In the genomic region with DNA sequence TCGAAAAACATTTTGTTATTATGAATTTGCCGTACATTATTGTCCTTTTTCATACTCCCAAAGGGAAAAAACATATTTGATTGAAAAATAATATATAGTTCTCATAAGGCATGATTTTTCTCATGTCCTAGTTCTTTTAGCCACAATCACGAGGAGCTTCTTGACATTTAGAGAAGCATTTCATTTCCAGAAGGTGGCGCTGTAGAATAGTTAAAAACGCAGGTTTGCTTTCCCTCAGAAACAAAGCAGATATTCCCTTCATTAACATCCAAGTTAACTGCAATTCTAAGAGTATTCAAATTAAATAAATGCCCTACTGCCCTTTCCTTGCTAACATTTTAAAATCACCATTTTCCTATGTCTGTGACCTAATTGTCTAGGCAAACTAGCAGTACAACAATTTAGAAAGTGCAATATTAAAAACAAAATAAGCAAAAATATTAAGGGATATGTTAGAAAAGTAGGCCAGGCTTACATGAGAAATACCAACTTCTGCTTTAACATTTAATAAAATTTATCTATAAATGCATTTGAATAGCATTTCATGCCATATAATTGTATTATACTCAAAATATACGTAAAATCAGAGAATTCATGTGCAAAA, we compare ENCODE assay signal across 8 cellular contexts. TPM values are rescaled to one million over a fixed set of nuclear protein-coding genes. Genes with fewer than 3 reads are reported as not detected.
DNase-seq lines count a peak whose midpoint lies in the region; ATAC-seq, FAIRE-seq and TF ChIP-seq lines count a peak whose summit lies in the region.

No MANE protein-coding gene starts in this region.

- intact Hi-C loops in esophagus muscularis mucosa (cut with DNase I) (no loop called here), ovary (cut with DNase I) (loop anchor here in 1 of 4 donors (10.0 kb wide), 1 partner anchor 934 kb away; no protein-coding TSS in a partner anchor)

- TF ChIP-seq CTCF in esophagus muscularis mucosa (IDR thresholded peaks at IDR 0.05): peak; percentile 62 to 76 (median 69)
- peak; percentile 42 to 72 (median 61) for TF ChIP-seq CTCF in ovary (IDR thresholded peaks at IDR 0.05)

- TF ChIP-seq POLR2A in esophagus muscularis mucosa (IDR thresholded peaks at IDR 0.05; ENCODE audit: low read depth) (no peak), ovary (IDR thresholded peaks at IDR 0.05) (no peak)

- DNase-seq in LoVo (ENCODE audit: low spot score) (peak; percentile 70), RCC 7860 (ENCODE audit: low spot score) (peak; percentile 20), esophagus muscularis mucosa (ENCODE audit: extremely low spot score) (no peak), ovary (peak in 1 of 5 donors; percentile 25)
- no peak for DNase-seq in activated CD8-positive, alpha-beta memory T cell treated with anti-CD3 and anti-CD28 coated beads, Interleukin-2, amount 50 U/mL, for 4 hours

- no peaks in the 10 kb centered on the region for H3K27me3 ChIP-seq in esophagus muscularis mucosa
- H3K27me3 ChIP-seq in ovary: no peaks in the 10 kb centered on the region

- peak; percentile 90 for FAIRE-seq in G401.6 (lab: Jason Lieb, UNC)
- FAIRE-seq in RCC 7860 (lab: Jason Lieb, UNC): peak; percentile 83

- TF ChIP-seq EP300 in esophagus muscularis mucosa (IDR thresholded peaks at IDR 0.05) (no peak), ovary (IDR thresholded peaks at IDR 0.05) (no peak)

- 22% methylated on average over 6 of the region's 6 CpGs for WGBS in esophagus muscularis mucosa
- WGBS in ovary, 3 donors: 23 to 25% (median 23%) methylated on average over 6 of the region's 6 CpGs

- H3K9me3 ChIP-seq in esophagus muscularis mucosa (no peaks in the 10 kb centered on the region), ovary (no peaks in the 10 kb centered on the region)

- H3K36me3 ChIP-seq in esophagus muscularis mucosa (no peaks in the 10 kb centered on the region), ovary (no peaks in the 10 kb centered on the region)

- H3K4me1 ChIP-seq in esophagus muscularis mucosa (peaks cover 0 to 9% (median 4%) of the 10 kb centered on the region in 4 donors), ovary (ENCODE audit: insufficient read depth) (no peaks in the 10 kb centered on the region)

- H3K27ac ChIP-seq in esophagus muscularis mucosa (replicated peaks in 1 of 4) (no peak overlapping the region), ovary (no peak overlapping the region)

- no peak overlapping the region for H3K4me3 ChIP-seq in esophagus muscularis mucosa
- H3K4me3 ChIP-seq in ovary: no peak overlapping the region

- no peak for ATAC-seq in HG03354 (IDR thresholded peaks at IDR 0.05; ENCODE audit: poor library complexity, severe bottlenecking, unreplicated experiment)
- ATAC-seq in HG03175 (IDR thresholded peaks at IDR 0.05; ENCODE audit: unreplicated experiment): no peak

RNA-seq across cellular contexts. Expression of a gene that starts 10.9 kb away (rescaled TPM):
- 1 to 10 TPM in 2 of 4 donors, under 1 TPM in 2; 0.06 to 1.2 (median 0.61) TPM for total RNA-seq in esophagus muscularis mucosa
- 1 to 10 TPM in 1 of 7 donors, under 1 TPM in 2, not detected in 4; 0.07 to 1.6 (median 0.26) TPM for total RNA-seq in ovary
- under 1 TPM; 0.02 to 0.03 TPM for polyA plus RNA-seq in ovary

Comparison
In these comparisons a context has a peak if more than half of its experiments do, and no peak if none do; other contexts are left out.
1. DNase-seq: peak in LoVo (single experiment) and RCC 7860 (single experiment); none in esophagus muscularis mucosa (single experiment) and activated CD8-positive, alpha-beta memory T cell treated with anti-CD3 and anti-CD28 coated beads, Interleukin-2, amount 50 U/mL, for 4 hours (single experiment).